Comparison of ENCODE assay signal across 22 cellular contexts in the genomic region with DNA sequence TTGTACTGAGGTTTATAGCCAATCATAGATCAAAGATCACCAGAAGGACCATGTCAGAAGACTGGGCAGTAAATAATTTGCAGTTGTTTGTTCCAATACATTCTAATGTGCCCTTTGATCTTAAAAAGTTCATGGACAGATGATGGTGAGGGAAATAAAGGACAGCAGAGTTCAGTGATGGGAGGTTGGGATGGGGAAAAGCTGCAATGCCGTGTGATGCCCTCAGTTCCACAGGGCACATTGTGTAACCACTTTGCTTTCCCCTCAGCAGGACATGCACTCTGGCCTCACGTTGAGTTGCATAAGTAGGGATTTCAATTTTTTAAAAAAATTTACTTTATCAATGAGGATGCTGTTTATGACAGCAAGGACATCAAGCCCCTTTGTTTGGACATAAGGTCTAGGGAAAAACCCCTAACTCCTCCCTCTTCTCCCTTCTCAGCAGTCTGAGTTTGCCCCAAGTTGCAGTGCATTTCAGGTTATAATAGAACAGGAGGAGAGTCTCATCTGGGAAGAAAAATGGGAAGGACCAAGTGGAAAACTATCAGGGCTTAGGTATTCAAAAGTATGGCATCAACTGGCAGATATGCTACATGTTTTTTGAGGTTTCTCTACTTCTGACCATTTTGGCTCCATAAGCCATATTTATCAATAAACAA.
DNase-seq lines count a peak whose midpoint lies in the region; ATAC-seq and TF ChIP-seq lines count a peak whose summit lies in the region.
"Had no signal": no experiment of that assay in that cellular context is flagged by ENCODE, and none has a peak within 500 bp of the region (broad histone marks: within the 10 kb centered on the region; RNA-seq: fewer than 3 reads in every experiment).

No MANE protein-coding gene starts in this region.

- H3K36me3 ChIP-seq in adipocyte (ENCODE audit: control insufficient read depth, insufficient read depth, low read length, severe bottlenecking) = no peaks in the 10 kb centered on the region
- no peaks in the 10 kb centered on the region for H3K36me3 ChIP-seq in right lobe of liver
- H3K36me3 ChIP-seq in subcutaneous abdominal adipose tissue (ENCODE audit: control insufficient read depth in 5 of 5, insufficient read depth in 5 of 5, low read length in 5 of 5) = no peaks in the 10 kb centered on the region
- no peaks in the 10 kb centered on the region for H3K36me3 ChIP-seq in tibial nerve
- H3K36me3 ChIP-seq: BE2C; BLaER1 treated with 17β-estradiol and CSF1 and Interleukin-3, amounts not matched to agents 10 nM and 100 nM; HAP-1 had no signal

- ATAC-seq in left lobe of liver (peak; percentile 82), right lobe of liver (peak; percentile 70 to 96 (median 86))
- ATAC-seq in activated CD8-positive, alpha-beta T cell treated with anti-CD3 and anti-CD28 coated beads for 36 hours = no peak
- ATAC-seq: A549 had no signal

- H3K36me3 Mint-ChIP-seq in activated CD8-positive, alpha-beta T cell treated with anti-CD3 and anti-CD28 coated beads for 36 hours (ENCODE audit: low read depth) = no peaks in the 10 kb centered on the region
- H3K36me3 Mint-ChIP-seq: CD14-positive monocyte; CD8-positive, alpha-beta memory T cell had no signal

- no peak overlapping the region for H3K27ac Mint-ChIP-seq in activated CD8-positive, alpha-beta T cell treated with anti-CD3 and anti-CD28 coated beads for 36 hours
- H3K27ac Mint-ChIP-seq: CD14-positive monocyte; CD4-positive, alpha-beta T cell; CD8-positive, alpha-beta memory T cell; HFFc6 had no signal

- DNase-seq in adipocyte (ENCODE audit: low read depth) (no peak), left lobe of liver (ENCODE audit: low spot score) (peak; percentile 88), right lobe of liver (peak; percentile 47 to 87 (median 80)), HT-29 (ENCODE audit: low spot score) (no peak), tibial nerve (ENCODE audit: low spot score in 2 of 2) (no peak), T-helper 2 cell (no peak)
- no peak for DNase-seq in activated CD8-positive, alpha-beta T cell treated with anti-CD3 and anti-CD28 coated beads for 36 hours
- DNase-seq: 8988T; ACHN; AML-193; BE2C; CD4-positive, alpha-beta T cell; CD8-positive, alpha-beta memory T cell; DMS153; DND-41; GOT3; HFFc6 had no signal

- TF ChIP-seq EP300 in tibial nerve (IDR thresholded peaks at IDR 0.05) = peak in 1 of 2 donors; percentile 49

- no peak overlapping the region for H3K4me3 Mint-ChIP-seq in activated CD8-positive, alpha-beta T cell treated with anti-CD3 and anti-CD28 coated beads for 36 hours
- H3K4me3 Mint-ChIP-seq: CD14-positive monocyte; CD4-positive, alpha-beta T cell; CD8-positive, alpha-beta memory T cell; HFFc6 had no signal

- H3K27ac ChIP-seq in right lobe of liver (peak overlapping the region; percentile 80 to 96 (median 91)), subcutaneous abdominal adipose tissue (ENCODE audit: low read depth, low read length) (peak overlapping the region; percentile 21), tibial nerve (peak overlapping the region in 1 of 4 donors; percentile 76)
- H3K27ac ChIP-seq: A549; BLaER1 treated with 17β-estradiol and CSF1 and Interleukin-3, amounts not matched to agents 10 nM and 100 nM had no signal

- peak overlapping the region; percentile 1 for H3K9ac ChIP-seq in adipocyte (ENCODE audit: low read length)
- H3K9ac ChIP-seq in subcutaneous abdominal adipose tissue (ENCODE audit: low read length in 5 of 5) = no peak overlapping the region
- H3K9ac ChIP-seq: BLaER1 treated with 17β-estradiol and CSF1 and Interleukin-3, amounts not matched to agents 10 nM and 100 nM had no signal

- H3K27me3 ChIP-seq in adipocyte (replicated peaks; ENCODE audit: control insufficient read depth, insufficient read depth, low read length) (no peaks in the 10 kb centered on the region), right lobe of liver (no peaks in the 10 kb centered on the region), subcutaneous abdominal adipose tissue (ENCODE audit: control insufficient read depth in 5 of 5, insufficient read depth in 4 of 5, low read length in 5 of 5) (no peaks in the 10 kb centered on the region), tibial nerve (no peaks in the 10 kb centered on the region)
- H3K27me3 ChIP-seq: BE2C; BLaER1 treated with 17β-estradiol and CSF1 and Interleukin-3, amounts not matched to agents 10 nM and 100 nM had no signal

- POLR2A ChIA-PET in activated CD8-positive, alpha-beta T cell treated with anti-CD3 and anti-CD28 coated beads for 36 hours (lab: Charles Lee) = no interaction called here

- CTCF ChIA-PET in activated CD8-positive, alpha-beta T cell treated with anti-CD3 and anti-CD28 coated beads for 36 hours (lab: Charles Lee) = no interaction called here

- H3K9me3 ChIP-seq in adipocyte (ENCODE audit: control insufficient read depth, low read length) = peaks cover 5% of the 10 kb centered on the region
- H3K9me3 ChIP-seq in right lobe of liver = no peaks in the 10 kb centered on the region
- no peaks in the 10 kb centered on the region for H3K9me3 ChIP-seq in subcutaneous abdominal adipose tissue (ENCODE audit: control insufficient read depth in 5 of 5, low read length in 5 of 5)
- no peaks in the 10 kb centered on the region for H3K9me3 ChIP-seq in tibial nerve
- H3K9me3 ChIP-seq: A549, BE2C, HAP-1 had no signal

- WGBS in right lobe of liver (ENCODE audit: insufficient coverage, low coverage, low lambda C conversion rate, missing lambda C conversion rate) = 36% methylated on average over 2 of the region's 2 CpGs
- WGBS in tibial nerve, 2 donors = 66 to 67% methylated on average over 2 of the region's 2 CpGs

- H3K4me1 ChIP-seq in adipocyte (ENCODE audit: control insufficient read depth, insufficient read depth, low read length) = peaks cover 18% of the 10 kb centered on the region
- H3K4me1 ChIP-seq in right lobe of liver = peaks cover 0 to 30% (median 14%) of the 10 kb centered on the region in 4 donors
- peaks cover 0 to 13% (median 0%) of the 10 kb centered on the region in 5 donors for H3K4me1 ChIP-seq in subcutaneous abdominal adipose tissue (ENCODE audit: control insufficient read depth in 5 of 5, insufficient read depth in 5 of 5, low read length in 5 of 5)
- peaks cover 0 to 15% (median 0%) of the 10 kb centered on the region in 4 donors for H3K4me1 ChIP-seq in tibial nerve
- H3K4me1 ChIP-seq: A549; BE2C; BLaER1 treated with 17β-estradiol and CSF1 and Interleukin-3, amounts not matched to agents 10 nM and 100 nM; HAP-1 had no signal

- H3K9me3 Mint-ChIP-seq in activated CD8-positive, alpha-beta T cell treated with anti-CD3 and anti-CD28 coated beads for 36 hours = peaks cover 5% of the 10 kb centered on the region
- H3K9me3 Mint-ChIP-seq: HFFc6 had no signal

- intact Hi-C loops in right lobe of liver (cut with DNase I) = no loop called here
- intact Hi-C loops in activated CD8-positive, alpha-beta T cell treated with anti-CD3 and anti-CD28 coated beads for 36 hours (cut with micrococcal nuclease) = no loop called here

- TF ChIP-seq CTCF in right lobe of liver (IDR thresholded peaks at IDR 0.05) (no peak), tibial nerve (IDR thresholded peaks at IDR 0.05) (no peak)
- no peak for TF ChIP-seq CTCF in activated CD8-positive, alpha-beta T cell treated with anti-CD3 and anti-CD28 coated beads for 36 hours (IDR thresholded peaks at IDR 0.05)

- H3K27me3 Mint-ChIP-seq in activated CD8-positive, alpha-beta T cell treated with anti-CD3 and anti-CD28 coated beads for 36 hours = peaks cover 12% of the 10 kb centered on the region

- no peaks in the 10 kb centered on the region for H3K4me1 Mint-ChIP-seq in activated CD8-positive, alpha-beta T cell treated with anti-CD3 and anti-CD28 coated beads for 36 hours (ENCODE audit: low read depth)
- H3K4me1 Mint-ChIP-seq: CD14-positive monocyte; CD8-positive, alpha-beta memory T cell had no signal

- H3K4me3 ChIP-seq in adipocyte (ENCODE audit: low read length) = no peak overlapping the region
- H3K4me3 ChIP-seq in right lobe of liver = peak overlapping the region in 2 of 3 donors; percentile 35 to 41
- H3K4me3 ChIP-seq in subcutaneous abdominal adipose tissue (ENCODE audit: low read depth in 1 of 5, low read length in 5 of 5) = no peak overlapping the region
- H3K4me3 ChIP-seq in tibial nerve = no peak overlapping the region
- H3K4me3 ChIP-seq: A549; BLaER1 treated with 17β-estradiol and CSF1 and Interleukin-3, amounts not matched to agents 10 nM and 100 nM; HAP-1 had no signal

- TF ChIP-seq POLR2A in right lobe of liver (IDR thresholded peaks at IDR 0.05) = no peak
- TF ChIP-seq POLR2A in tibial nerve (IDR thresholded peaks at IDR 0.05) = no peak

Comparison
In these comparisons a context has a peak if more than half of its experiments do, and no peak if none do; other contexts are left out.
1. DNase-seq: peak in left lobe of liver (single experiment) and right lobe of liver (3 of 3); none in adipocyte (single experiment), activated CD8-positive, alpha-beta T cell treated with anti-CD3 and anti-CD28 coated beads for 36 hours (single experiment), HT-29 (single experiment), tibial nerve (0 of 2) and T-helper 2 cell (0 of 5).
2. H3K4me3 ChIP-seq: peak in right lobe of liver (2 of 3); none in adipocyte (single experiment), subcutaneous abdominal adipose tissue (0 of 5) and tibial nerve (0 of 4).